Comparison of ENCODE assay signal across 15 cellular contexts in genomic region chr12:88309546-88309945, GRCh38.
DNase-seq lines count a peak whose midpoint lies in the region; ATAC-seq and FAIRE-seq lines count a peak whose summit lies in the region.
"Had no signal": no experiment of that assay in that cellular context is flagged by ENCODE, and none has a peak within 500 bp of the region (broad histone marks: within the 10 kb centered on the region; RNA-seq: fewer than 3 reads in every experiment).

No MANE protein-coding gene starts in this region.

- ATAC-seq in HG02870 (IDR thresholded peaks at IDR 0.05; ENCODE audit: unreplicated experiment) (no peak), GM18909 (IDR thresholded peaks at IDR 0.05; ENCODE audit: poor library complexity, unreplicated experiment) (no peak), GM19452 (IDR thresholded peaks at IDR 0.05; ENCODE audit: unreplicated experiment) (no peak), HG03097 (IDR thresholded peaks at IDR 0.05; ENCODE audit: low FRiP score, unreplicated experiment) (no peak)
- ATAC-seq: activated naive CD8-positive, alpha-beta T cell treated with anti-CD3 and anti-CD28 coated beads, Interleukin-2, amount 50 U/mL, for 24 hours had no signal

- FAIRE-seq in RCC 7860 (lab: Jason Lieb, UNC), result peak; percentile 71
- FAIRE-seq: GM19239 had no signal

- DNase-seq in EL (peak; percentile 83), RCC 7860 (ENCODE audit: low spot score) (no peak), dermis blood vessel endothelial cell (peak; percentile 59), myocyte (ENCODE audit: low read depth) (peak; percentile 16)
- DNase-seq: activated CD4-positive, alpha-beta T cell treated with anti-CD3 and anti-CD28 coated beads, Interleukin-2, amount 50 U/mL, for 48 hours; activated naive CD8-positive, alpha-beta T cell treated with anti-CD3 and anti-CD28 coated beads, Interleukin-2, amount 50 U/mL, for 24 hours; activated T-cell treated with anti-CD3 and anti-CD28 coated beads, Interleukin-2, amount 50 U/mL, for 48 hours; NCI-H2029 treated with DMSO at 0.1 percent for 48 hours; NCI-H510A treated with DMSO at 0.1 percent for 48 hours; testis had no signal
